ENCODE assay signal across 1 cellular context in the genomic region with DNA sequence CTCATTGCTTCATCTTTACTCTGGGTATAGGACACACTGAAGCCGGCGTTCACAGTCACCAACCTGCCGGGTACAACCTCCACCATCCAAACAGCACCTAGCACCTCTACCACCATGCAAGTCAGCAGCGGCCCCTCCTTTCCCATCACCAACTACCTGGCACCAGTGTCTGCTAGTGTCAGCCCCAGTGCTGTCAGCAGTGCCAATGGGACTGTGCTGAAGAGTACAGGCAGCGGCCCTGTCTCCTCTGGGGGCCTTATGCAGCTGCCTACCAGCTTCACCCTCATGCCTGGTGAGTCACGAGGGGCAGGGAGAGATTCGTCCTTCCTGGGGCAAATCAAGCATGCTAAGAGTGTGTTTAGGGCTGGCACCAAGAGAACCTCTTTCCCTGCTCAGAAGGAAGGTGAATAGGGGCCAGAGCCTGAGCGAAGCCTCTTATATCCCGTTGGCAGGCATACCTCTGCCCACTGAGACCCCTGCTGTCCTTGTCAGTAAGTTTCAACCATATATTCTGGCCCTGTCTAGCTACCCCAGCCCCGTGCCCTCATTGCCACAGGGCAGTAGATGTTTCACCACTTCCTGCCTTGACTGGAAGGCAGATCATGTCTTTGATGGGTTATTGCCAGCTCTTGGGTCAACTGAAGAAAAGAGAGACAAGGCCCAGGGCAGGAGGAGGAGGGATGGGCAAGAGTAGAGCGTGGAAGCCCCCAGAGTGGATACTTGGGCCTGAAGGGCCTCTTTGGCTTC.
TF ChIP-seq lines count a peak whose summit lies in the region.

No MANE protein-coding gene starts in this region.

TF ChIP-seq in GM23338, 12 proteins besides CTCF, POLR2A, EP300 and RAD21 (continued from another document):
- TF ChIP-seq, protein P1, sequence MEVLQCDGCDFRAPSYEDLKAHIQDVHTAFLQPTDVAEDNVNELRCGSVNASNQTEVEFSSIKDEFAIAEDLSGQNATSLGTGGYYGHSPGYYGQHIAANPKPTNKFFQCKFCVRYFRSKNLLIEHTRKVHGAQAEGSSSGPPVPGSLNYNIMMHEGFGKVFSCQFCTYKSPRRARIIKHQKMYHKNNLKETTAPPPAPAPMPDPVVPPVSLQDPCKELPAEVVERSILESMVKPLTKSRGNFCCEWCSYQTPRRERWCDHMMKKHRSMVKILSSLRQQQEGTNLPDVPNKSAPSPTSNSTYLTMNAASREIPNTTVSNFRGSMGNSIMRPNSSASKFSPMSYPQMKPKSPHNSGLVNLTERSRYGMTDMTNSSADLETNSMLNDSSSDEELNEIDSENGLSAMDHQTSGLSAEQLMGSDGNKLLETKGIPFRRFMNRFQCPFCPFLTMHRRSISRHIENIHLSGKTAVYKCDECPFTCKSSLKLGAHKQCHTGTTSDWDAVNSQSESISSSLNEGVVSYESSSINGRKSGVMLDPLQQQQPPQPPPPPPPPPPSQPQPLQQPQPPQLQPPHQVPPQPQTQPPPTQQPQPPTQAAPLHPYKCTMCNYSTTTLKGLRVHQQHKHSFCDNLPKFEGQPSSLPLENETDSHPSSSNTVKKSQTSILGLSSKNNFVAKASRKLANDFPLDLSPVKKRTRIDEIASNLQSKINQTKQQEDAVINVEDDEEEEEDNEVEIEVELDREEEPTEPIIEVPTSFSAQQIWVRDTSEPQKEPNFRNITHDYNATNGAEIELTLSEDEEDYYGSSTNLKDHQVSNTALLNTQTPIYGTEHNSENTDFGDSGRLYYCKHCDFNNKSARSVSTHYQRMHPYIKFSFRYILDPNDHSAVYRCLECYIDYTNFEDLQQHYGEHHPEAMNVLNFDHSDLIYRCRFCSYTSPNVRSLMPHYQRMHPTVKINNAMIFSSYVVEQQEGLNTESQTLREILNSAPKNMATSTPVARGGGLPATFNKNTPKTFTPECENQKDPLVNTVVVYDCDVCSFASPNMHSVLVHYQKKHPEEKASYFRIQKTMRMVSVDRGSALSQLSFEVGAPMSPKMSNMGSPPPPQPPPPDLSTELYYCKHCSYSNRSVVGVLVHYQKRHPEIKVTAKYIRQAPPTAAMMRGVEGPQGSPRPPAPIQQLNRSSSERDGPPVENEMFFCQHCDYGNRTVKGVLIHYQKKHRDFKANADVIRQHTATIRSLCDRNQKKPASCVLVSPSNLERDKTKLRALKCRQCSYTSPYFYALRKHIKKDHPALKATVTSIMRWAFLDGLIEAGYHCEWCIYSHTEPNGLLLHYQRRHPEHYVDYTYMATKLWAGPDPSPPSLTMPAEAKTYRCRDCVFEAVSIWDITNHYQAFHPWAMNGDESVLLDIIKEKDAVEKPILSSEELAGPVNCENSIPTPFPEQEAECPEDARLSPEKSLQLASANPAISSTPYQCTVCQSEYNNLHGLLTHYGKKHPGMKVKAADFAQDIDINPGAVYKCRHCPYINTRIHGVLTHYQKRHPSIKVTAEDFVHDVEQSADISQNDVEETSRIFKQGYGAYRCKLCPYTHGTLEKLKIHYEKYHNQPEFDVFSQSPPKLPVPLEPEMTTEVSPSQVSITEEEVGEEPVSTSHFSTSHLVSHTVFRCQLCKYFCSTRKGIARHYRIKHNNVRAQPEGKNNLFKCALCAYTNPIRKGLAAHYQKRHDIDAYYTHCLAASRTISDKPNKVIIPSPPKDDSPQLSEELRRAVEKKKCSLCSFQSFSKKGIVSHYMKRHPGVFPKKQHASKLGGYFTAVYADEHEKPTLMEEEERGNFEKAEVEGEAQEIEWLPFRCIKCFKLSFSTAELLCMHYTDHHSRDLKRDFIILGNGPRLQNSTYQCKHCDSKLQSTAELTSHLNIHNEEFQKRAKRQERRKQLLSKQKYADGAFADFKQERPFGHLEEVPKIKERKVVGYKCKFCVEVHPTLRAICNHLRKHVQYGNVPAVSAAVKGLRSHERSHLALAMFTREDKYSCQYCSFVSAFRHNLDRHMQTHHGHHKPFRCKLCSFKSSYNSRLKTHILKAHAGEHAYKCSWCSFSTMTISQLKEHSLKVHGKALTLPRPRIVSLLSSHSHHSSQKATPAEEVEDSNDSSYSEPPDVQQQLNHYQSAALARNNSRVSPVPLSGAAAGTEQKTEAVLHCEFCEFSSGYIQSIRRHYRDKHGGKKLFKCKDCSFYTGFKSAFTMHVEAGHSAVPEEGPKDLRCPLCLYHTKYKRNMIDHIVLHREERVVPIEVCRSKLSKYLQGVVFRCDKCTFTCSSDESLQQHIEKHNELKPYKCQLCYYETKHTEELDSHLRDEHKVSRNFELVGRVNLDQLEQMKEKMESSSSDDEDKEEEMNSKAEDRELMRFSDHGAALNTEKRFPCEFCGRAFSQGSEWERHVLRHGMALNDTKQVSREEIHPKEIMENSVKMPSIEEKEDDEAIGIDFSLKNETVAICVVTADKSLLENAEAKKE (CRISPR knock-in tag; IDR thresholded peaks at IDR 0.05) = no peak
- no peak for TF ChIP-seq ZNF114 (CRISPR knock-in tag; IDR thresholded peaks at IDR 0.05)
- no peak for TF ChIP-seq EZH2phosphoT487 (IDR thresholded peaks at IDR 0.05; ENCODE audit: unreplicated experiment)
- no peak for TF ChIP-seq POLR2AphosphoS5 (IDR thresholded peaks at IDR 0.05; ENCODE audit: low read depth)
- no peak for TF ChIP-seq STAT1 (IDR thresholded peaks at IDR 0.05; ENCODE audit: unreplicated experiment)
- TF ChIP-seq NANOG (IDR thresholded peaks at IDR 0.05; ENCODE audit: borderline replicate concordance) = no peak
- TF ChIP-seq, protein P2, sequence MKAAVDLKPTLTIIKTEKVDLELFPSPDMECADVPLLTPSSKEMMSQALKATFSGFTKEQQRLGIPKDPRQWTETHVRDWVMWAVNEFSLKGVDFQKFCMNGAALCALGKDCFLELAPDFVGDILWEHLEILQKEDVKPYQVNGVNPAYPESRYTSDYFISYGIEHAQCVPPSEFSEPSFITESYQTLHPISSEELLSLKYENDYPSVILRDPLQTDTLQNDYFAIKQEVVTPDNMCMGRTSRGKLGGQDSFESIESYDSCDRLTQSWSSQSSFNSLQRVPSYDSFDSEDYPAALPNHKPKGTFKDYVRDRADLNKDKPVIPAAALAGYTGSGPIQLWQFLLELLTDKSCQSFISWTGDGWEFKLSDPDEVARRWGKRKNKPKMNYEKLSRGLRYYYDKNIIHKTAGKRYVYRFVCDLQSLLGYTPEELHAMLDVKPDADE (IDR thresholded peaks at IDR 0.05) = no peak
- no peak for TF ChIP-seq CREB1 (CRISPR knock-in tag; IDR thresholded peaks at IDR 0.05; ENCODE audit: low read depth)
- TF ChIP-seq, protein P3, sequence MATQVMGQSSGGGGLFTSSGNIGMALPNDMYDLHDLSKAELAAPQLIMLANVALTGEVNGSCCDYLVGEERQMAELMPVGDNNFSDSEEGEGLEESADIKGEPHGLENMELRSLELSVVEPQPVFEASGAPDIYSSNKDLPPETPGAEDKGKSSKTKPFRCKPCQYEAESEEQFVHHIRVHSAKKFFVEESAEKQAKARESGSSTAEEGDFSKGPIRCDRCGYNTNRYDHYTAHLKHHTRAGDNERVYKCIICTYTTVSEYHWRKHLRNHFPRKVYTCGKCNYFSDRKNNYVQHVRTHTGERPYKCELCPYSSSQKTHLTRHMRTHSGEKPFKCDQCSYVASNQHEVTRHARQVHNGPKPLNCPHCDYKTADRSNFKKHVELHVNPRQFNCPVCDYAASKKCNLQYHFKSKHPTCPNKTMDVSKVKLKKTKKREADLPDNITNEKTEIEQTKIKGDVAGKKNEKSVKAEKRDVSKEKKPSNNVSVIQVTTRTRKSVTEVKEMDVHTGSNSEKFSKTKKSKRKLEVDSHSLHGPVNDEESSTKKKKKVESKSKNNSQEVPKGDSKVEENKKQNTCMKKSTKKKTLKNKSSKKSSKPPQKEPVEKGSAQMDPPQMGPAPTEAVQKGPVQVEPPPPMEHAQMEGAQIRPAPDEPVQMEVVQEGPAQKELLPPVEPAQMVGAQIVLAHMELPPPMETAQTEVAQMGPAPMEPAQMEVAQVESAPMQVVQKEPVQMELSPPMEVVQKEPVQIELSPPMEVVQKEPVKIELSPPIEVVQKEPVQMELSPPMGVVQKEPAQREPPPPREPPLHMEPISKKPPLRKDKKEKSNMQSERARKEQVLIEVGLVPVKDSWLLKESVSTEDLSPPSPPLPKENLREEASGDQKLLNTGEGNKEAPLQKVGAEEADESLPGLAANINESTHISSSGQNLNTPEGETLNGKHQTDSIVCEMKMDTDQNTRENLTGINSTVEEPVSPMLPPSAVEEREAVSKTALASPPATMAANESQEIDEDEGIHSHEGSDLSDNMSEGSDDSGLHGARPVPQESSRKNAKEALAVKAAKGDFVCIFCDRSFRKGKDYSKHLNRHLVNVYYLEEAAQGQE (IDR thresholded peaks at IDR 0.05; ENCODE audit: unreplicated experiment) = no peak
- no peak for TF ChIP-seq JUNB (IDR thresholded peaks at IDR 0.05; ENCODE audit: unreplicated experiment)
